ENCODE assay signal across 1 cellular context in genomic region chr19:48965033-48965805, GRCh38.
TF ChIP-seq lines count a peak whose summit lies in the region.

Gene FTL (plus strand): TSS chr19:48965309. CDS start chr19:48965508, 199 bp downstream.

TF ChIP-seq in K562, 482 proteins besides CTCF, POLR2A, EP300 and RAD21 (continued from another document):
- TF ChIP-seq ZNF511 (CRISPR knock-in tag; IDR thresholded peaks at IDR 0.05) (0 out of 2 replicates have a peak, but pooled peaks have one; percentile 4), SMARCE1 (IDR thresholded peaks at IDR 0.05) (no peak), TOE1 (IDR thresholded peaks at IDR 0.05; ENCODE audit: borderline replicate concordance) (peak; percentile 75; the same call in 1 of the 2 replicates), TOE1 (CRISPR knock-in tag; IDR thresholded peaks at IDR 0.05; ENCODE audit: borderline replicate concordance, low read depth) (peak; percentile 78; the same call in 1 of the 2 replicates), CHD1 (IDR thresholded peaks at IDR 0.05; ENCODE audit: low read length) (peak; percentile 100), THRB (CRISPR knock-in tag; conservative IDR thresholded peaks at IDR 0.05) (peak; percentile 69; the same call in 1 of the 2 replicates), BCLAF1 (IDR thresholded peaks at IDR 0.05; ENCODE audit: borderline replicate concordance in 1 of 2, control insufficient read depth in 1 of 2, low read depth in 2 of 2, low read length in 1 of 2) (no peak; a peak in 1 of 4 replicates), PRPF4 (IDR thresholded peaks at IDR 0.05; ENCODE audit: insufficient read depth, low read depth, low read length, poor library complexity, severe bottlenecking) (peak; percentile 95), GTF2F1 (IDR thresholded peaks at IDR 0.05; ENCODE audit: low read depth, low read length) (peak; percentile 98), ZNF589 (CRISPR knock-in tag; IDR thresholded peaks at IDR 0.05; ENCODE audit: low read depth) (0 out of 2 replicates have a peak, but pooled peaks have one; percentile 3), RAD51 (IDR thresholded peaks at IDR 0.05; ENCODE audit: borderline replicate concordance, low read depth) (peak; percentile 47; the same call in 1 of the 2 replicates), GABPB1 (CRISPR knock-in tag; IDR thresholded peaks at IDR 0.05) (peak; percentile 80), KHSRP (IDR thresholded peaks at IDR 0.05) (no peak), ZNF316 (IDR thresholded peaks at IDR 0.05) (0 out of 2 replicates have a peak, but pooled peaks have one; percentile 3), SP2 (IDR thresholded peaks at IDR 0.05; ENCODE audit: extremely low read depth, low read depth, low read length, poor library complexity, severe bottlenecking) (peak; percentile 63), POLR2B (IDR thresholded peaks at IDR 0.05; ENCODE audit: low read depth, partially characterized antibody) (peak; percentile 100), MTA1 (IDR thresholded peaks at IDR 0.05; ENCODE audit: borderline replicate concordance) (peak; percentile 60; the same call in 1 of the 2 replicates), KDM2B (CRISPR knock-in tag; IDR thresholded peaks at IDR 0.05) (peak; percentile 69; the same call in 1 of the 2 replicates), MYNN (IDR thresholded peaks at IDR 0.05) (peak; percentile 65; the same call in 1 of the 2 replicates), MYNN (CRISPR knock-in tag; IDR thresholded peaks at IDR 0.05) (no peak), HDGF (IDR thresholded peaks at IDR 0.05) (no peak), KLF6 (CRISPR knock-in tag; IDR thresholded peaks at IDR 0.05; ENCODE audit: borderline replicate concordance) (peak; percentile 58), ATF6 (CRISPR knock-in tag; IDR thresholded peaks at IDR 0.05) (peak; percentile 88), RFX1 (IDR thresholded peaks at IDR 0.05) (no peak), FOXP1 (CRISPR knock-in tag; IDR thresholded peaks at IDR 0.05) (peak; percentile 85), ZFPM2 (CRISPR knock-in tag; IDR thresholded peaks at IDR 0.05) (no peak), USF1 (CRISPR knock-in tag; IDR thresholded peaks at IDR 0.05) (peak; percentile 80), ARID4B (CRISPR knock-in tag; IDR thresholded peaks at IDR 0.05) (peak; percentile 97), SMAD4 (CRISPR knock-in tag; conservative IDR thresholded peaks at IDR 0.05) (no peak; the same call in 1 of the 2 replicates), HDAC1 (IDR thresholded peaks at IDR 0.05) (peak in 1 of 2 experiments; percentile 83; a peak in 3 of 4 replicates), ZBTB8A (IDR thresholded peaks at IDR 0.05; ENCODE audit: partially characterized antibody) (no peak), ARID1B (IDR thresholded peaks at IDR 0.05) (peak; percentile 38; the same call in 1 of the 2 replicates), TAF7 (tag; IDR thresholded peaks at IDR 0.05) (peak; percentile 96), SRSF7 (optimal IDR thresholded peaks at IDR 0.05; ENCODE audit: low read depth, low read length) (no peak), CTBP1 (IDR thresholded peaks at IDR 0.05; ENCODE audit: borderline replicate concordance) (peak; percentile 46; the same call in 1 of the 2 replicates), RBBP5 (IDR thresholded peaks at IDR 0.05; ENCODE audit: borderline replicate concordance, insufficient read depth, low read length, poor library complexity, severe bottlenecking) (peak; percentile 64), CBFA2T3 (IDR thresholded peaks at IDR 0.05) (no peak; the same call in 1 of the 2 replicates), NFE2 (IDR thresholded peaks at IDR 0.05; ENCODE audit: low read depth) (peak; percentile 38; the same call in 1 of the 2 replicates), CCAR2 (IDR thresholded peaks at IDR 0.05; ENCODE audit: low read depth, low read length) (no peak), ZC3H11A (IDR thresholded peaks at IDR 0.05; ENCODE audit: low read depth, low read length) (no peak), ZNF217 (CRISPR knock-in tag; IDR thresholded peaks at IDR 0.05) (no peak), ZEB2 (IDR thresholded peaks at IDR 0.05) (peak; percentile 93), HEY1 (CRISPR knock-in tag; IDR thresholded peaks at IDR 0.05; ENCODE audit: borderline replicate concordance) (peak; percentile 63; the same call in 1 of the 2 replicates)
